Comparison of ENCODE assay signal across 8 cellular contexts in genomic region chr7:39413866-39414668, GRCh38.
DNase-seq lines count a peak whose midpoint lies in the region; ATAC-seq and TF ChIP-seq lines count a peak whose summit lies in the region.

No MANE protein-coding gene starts in this region.

- H3K4me1 ChIP-seq in NT2/D1 (ENCODE audit: insufficient read depth, insufficient read length) (no peaks in the 10 kb centered on the region), heart right ventricle (peaks cover 0 to 14% (median 5%) of the 10 kb centered on the region in 9 donors), prostate gland (replicated peaks) (no peaks in the 10 kb centered on the region)

- DNase-seq in BJ (ENCODE audit: low read depth), result no peak
- peak; percentile 80 for DNase-seq in NT2/D1 (ENCODE audit: low read depth, low spot score)
- peak; percentile 40 for DNase-seq in activated naive CD4-positive, alpha-beta T cell treated with anti-CD3 and anti-CD28 coated beads, Interleukin-2, amount 50 U/mL, for 16 hours
- peak; percentile 18 to 43 for DNase-seq in heart right ventricle
- peak; percentile 7 for DNase-seq in prostate gland (ENCODE audit: low spot score)
- DNase-seq in NCI-H510A treated with DMSO at 0.1 percent for 48 hours (lab: John Stamatoyannopoulos, UW), result no peak

- H3K9me3 ChIP-seq in NT2/D1 (ENCODE audit: insufficient read depth, low read length) (no peaks in the 10 kb centered on the region), heart right ventricle (no peaks in the 10 kb centered on the region), prostate gland (no peaks in the 10 kb centered on the region)

- no peak for TF ChIP-seq POLR2A in prostate gland (IDR thresholded peaks at IDR 0.05)

- H3K4me3 ChIP-seq in BJ (ENCODE audit: low read depth, low read length), result peak overlapping the region; percentile 61
- peak overlapping the region; percentile 62 for H3K4me3 ChIP-seq in NT2/D1 (ENCODE audit: insufficient read length, low read depth)
- H3K4me3 ChIP-seq in heart right ventricle, result peak overlapping the region; percentile 47 to 62 (median 54)
- H3K4me3 ChIP-seq in prostate gland, result peak overlapping the region; percentile 23 to 34

- TF ChIP-seq CTCF in BJ (IDR thresholded peaks at IDR 0.05; ENCODE audit: insufficient read depth, low read depth, low read length) (no peak), heart right ventricle (IDR thresholded peaks at IDR 0.05) (no peak), prostate gland (IDR thresholded peaks at IDR 0.05) (no peak)

- peaks cover 4% of the 10 kb centered on the region; the same call in 1 of the 2 replicates for H3K27me3 ChIP-seq in BJ (ENCODE audit: control insufficient read depth, insufficient read depth, low read length)
- no peaks in the 10 kb centered on the region for H3K27me3 ChIP-seq in NT2/D1 (ENCODE audit: insufficient read depth, insufficient read length)
- peaks cover 0 to 38% (median 32%) of the 10 kb centered on the region in 7 donors for H3K27me3 ChIP-seq in heart right ventricle
- no peaks in the 10 kb centered on the region for H3K27me3 ChIP-seq in prostate gland (replicated peaks; ENCODE audit: insufficient read depth)

- H3K27ac ChIP-seq in heart right ventricle, result no peak overlapping the region
- H3K27ac ChIP-seq in prostate gland, result no peak overlapping the region

- WGBS in heart right ventricle, 2 donors, result 1 to 2% methylated on average over 55 of the region's 55 CpGs
- WGBS in prostate gland, result 1% methylated on average over 37 of the region's 55 CpGs

- H3K9ac ChIP-seq in NT2/D1 (ENCODE audit: insufficient read length, low read depth), result peak overlapping the region; percentile 82

- no peaks in the 10 kb centered on the region for H3K36me3 ChIP-seq in BJ (ENCODE audit: control insufficient read depth, insufficient read depth, low read length)
- H3K36me3 ChIP-seq in NT2/D1 (ENCODE audit: insufficient read depth, insufficient read length, low read length), result no peaks in the 10 kb centered on the region
- no peaks in the 10 kb centered on the region for H3K36me3 ChIP-seq in heart right ventricle
- no peaks in the 10 kb centered on the region for H3K36me3 ChIP-seq in prostate gland

- intact Hi-C loops in heart right ventricle (cut with DNase I) (no loop called here), prostate gland (cut with DNase I) (no loop called here)

- ATAC-seq in GM19023 (IDR thresholded peaks at IDR 0.05; ENCODE audit: unreplicated experiment), result peak; percentile 90
- ATAC-seq in HG03095 (IDR thresholded peaks at IDR 0.05; ENCODE audit: unreplicated experiment), result peak; percentile 94
- ATAC-seq in heart right ventricle, result peak; percentile 65 to 90 (median 72)

- CTCF ChIA-PET in BJ (lab: Yijun Ruan, JAX), result interaction anchor here (1.2 to 1.6 kb wide), 3 partner anchors 12 to 39 kb away, joined by 3 to 4 read pairs (median 4); no protein-coding TSS in a partner anchor

- POLR2A ChIA-PET in BJ (lab: Charles Lee), result no interaction called here

Comparison
In these comparisons a context has a peak if more than half of its experiments do, and no peak if none do; other contexts are left out.
1. DNase-seq: peak in NT2/D1 (single experiment), activated naive CD4-positive, alpha-beta T cell treated with anti-CD3 and anti-CD28 coated beads, Interleukin-2, amount 50 U/mL, for 16 hours (single experiment), heart right ventricle (2 of 2) and prostate gland (single experiment); none in BJ (single experiment) and NCI-H510A treated with DMSO at 0.1 percent for 48 hours (single experiment).
2. Peak in every context shown above with its lines, with median percentiles within 50 percentile points of each other: H3K4me3 ChIP-seq and ATAC-seq.